ENCODE assay signal across 24 cellular contexts in genomic region chr22:30837531-30837930, GRCh38.
DNase-seq lines count a peak whose midpoint lies in the region; ATAC-seq and TF ChIP-seq lines count a peak whose summit lies in the region.
"Had no signal": no experiment of that assay in that cellular context is flagged by ENCODE, and none has a peak within 500 bp of the region (broad histone marks: within the 10 kb centered on the region; RNA-seq: fewer than 3 reads in every experiment).

No MANE protein-coding gene starts in this region.

- H3K36me3 ChIP-seq in SJCRH30 (no peaks in the 10 kb centered on the region), mucosa of descending colon (ENCODE audit: low read depth) (no peaks in the 10 kb centered on the region)
- H3K36me3 ChIP-seq: BLaER1, brain microvascular endothelial cell, spleen, uterus had no signal

- no peak for TF ChIP-seq CTCF in mucosa of descending colon (IDR thresholded peaks at IDR 0.05)

- H3K9me3 ChIP-seq in SJCRH30 (replicated peaks) (no peaks in the 10 kb centered on the region), mucosa of descending colon (peaks cover 3% of the 10 kb centered on the region)

- ATAC-seq in GM18498 (IDR thresholded peaks at IDR 0.05; ENCODE audit: unreplicated experiment) (no peak), mucosa of descending colon (no peak)
- ATAC-seq: A549; left cardiac atrium; Right ventricle myocardium inferior; stimulated activated naive CD8-positive, alpha-beta T cell treated with anti-CD3 and anti-CD28 coated beads, Interleukin-15, amount 100 ng/mL, for 72 hours had no signal

- H3K4me3 ChIP-seq in SJCRH30: no peak overlapping the region
- H3K4me3 ChIP-seq in mucosa of descending colon: no peak overlapping the region
- H3K4me3 ChIP-seq: A549, BLaER1, spleen, uterus had no signal

- DNase-seq in Ammon's horn (ENCODE audit: low spot score): peak; percentile 63
- DNase-seq in cerebellar cortex (ENCODE audit: low spot score): peak; percentile 79
- peak in 33 of 51 donors; percentile 6 to 65 (median 35) for DNase-seq in hypothalamus (lab: John Stamatoyannopoulos, UW)
- DNase-seq in posterior cingulate gyrus: peak in 9 of 10 donors; percentile 28 to 93 (median 65)
- no peak for DNase-seq in SJCRH30
- DNase-seq in mucosa of descending colon: no peak
- no peak for DNase-seq in NCI-H2227 treated with DMSO at 0.1 percent for 48 hours (lab: John Stamatoyannopoulos, UW)
- DNase-seq: activated CD4-positive, alpha-beta T cell treated with anti-CD3 and anti-CD28 coated beads for 4 hours; activated naive CD8-positive, alpha-beta T cell treated with anti-CD3 and anti-CD28 coated beads, Interleukin-2, amount 10 ng/mL, durations not matched to agents 7 days and 5 days; brain microvascular endothelial cell; Calu3; left cardiac atrium; NCI-H1417; NCI-H69; spleen; stimulated activated CD4-positive, alpha-beta T cell treated with anti-CD3 and anti-CD28 coated beads, Interleukin-4, amount 100 ng/mL, for 4 hours; stimulated activated naive CD8-positive, alpha-beta T cell treated with anti-CD3 and anti-CD28 coated beads, Interleukin-15, amount 100 ng/mL, for 72 hours; SW 1271; uterus had no signal

- no peak overlapping the region for H3K27ac ChIP-seq in SJCRH30
- H3K27ac ChIP-seq: BLaER1, brain microvascular endothelial cell, HL-60, spleen, uterus had no signal

- intact Hi-C loops in posterior cingulate gyrus (cut with DNase I): no loop called here
- intact Hi-C loops in mucosa of descending colon (cut with DNase I, micrococcal nuclease): no loop called here

- no peaks in the 10 kb centered on the region for H3K27me3 ChIP-seq in SJCRH30
- H3K27me3 ChIP-seq: BLaER1, brain microvascular endothelial cell, spleen, uterus had no signal

- no peaks in the 10 kb centered on the region for H3K4me1 ChIP-seq in SJCRH30
- H3K4me1 ChIP-seq in mucosa of descending colon (ENCODE audit: low read depth): no peaks in the 10 kb centered on the region
- H3K4me1 ChIP-seq: BLaER1, spleen, uterus had no signal

Comparison
In these comparisons a context has a peak if more than half of its experiments do, and no peak if none do; other contexts are left out.
1. DNase-seq: peak in Ammon's horn (single experiment), cerebellar cortex (single experiment), hypothalamus (33 of 51) and posterior cingulate gyrus (9 of 10); none in SJCRH30 (0 of 2), mucosa of descending colon (0 of 3) and NCI-H2227 treated with DMSO at 0.1 percent for 48 hours (single experiment).